In the genomic region with DNA sequence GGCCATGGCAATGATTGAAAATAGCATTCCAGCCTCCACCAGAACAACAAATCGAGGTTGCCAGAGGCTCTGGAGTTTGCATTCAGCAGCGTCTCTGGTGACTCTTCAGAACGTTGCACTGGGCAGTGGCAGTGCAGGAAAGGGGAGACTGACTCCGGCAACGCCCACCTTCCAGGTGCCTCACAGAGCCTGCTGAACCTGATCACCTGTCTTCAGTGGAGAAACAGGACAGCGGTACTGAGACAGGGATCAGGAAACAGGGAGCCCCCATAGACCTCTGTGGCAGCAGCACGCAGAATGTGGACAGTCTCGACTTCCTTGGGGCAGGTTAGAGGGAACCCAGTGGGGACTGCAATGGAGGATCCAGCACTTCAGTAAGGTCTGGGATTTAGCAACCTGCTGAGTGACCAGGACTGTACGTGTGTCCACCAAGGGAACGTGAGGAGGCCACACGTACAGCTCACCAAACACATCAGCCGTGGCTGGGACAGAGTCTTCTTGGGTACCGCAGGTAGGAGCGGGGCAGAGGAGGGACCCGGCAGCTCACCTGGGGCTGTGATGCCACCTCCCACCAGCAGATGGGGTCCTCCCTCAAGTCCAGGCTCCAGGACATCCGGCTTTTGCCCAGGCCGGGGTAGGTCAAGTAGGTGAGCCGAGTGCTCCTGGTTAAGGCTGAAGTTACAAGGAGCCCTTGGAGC, we compare ENCODE assay signal across 8 cellular contexts.
DNase-seq lines count a peak whose midpoint lies in the region; ATAC-seq and TF ChIP-seq lines count a peak whose summit lies in the region.

No MANE protein-coding gene starts in this region.

- no peaks in the 10 kb centered on the region for H3K27me3 ChIP-seq in aorta (ENCODE audit: control insufficient read depth in 1 of 2, insufficient read depth in 2 of 2, low read length in 1 of 2)

- peak; percentile 66 for TF ChIP-seq CTCF in MCF 10A (IDR thresholded peaks at IDR 0.05; ENCODE audit: unreplicated experiment)

- POLR2A ChIA-PET in activated CD4-positive, alpha-beta T cell treated with anti-CD3 and anti-CD28 coated beads for 36 hours (lab: Charles Lee) = no interaction called here
- POLR2A ChIA-PET in MCF 10A (lab: Yijun Ruan, JAX) = interaction anchor here (0.7 to 1.1 kb wide), 2 partner anchors 14 to 132 kb away, joined by 3 read pairs; no protein-coding TSS in a partner anchor

- H3K36me3 ChIP-seq in aorta (ENCODE audit: control insufficient read depth in 1 of 2, insufficient read depth in 2 of 2, low read length in 1 of 2) = no peaks in the 10 kb centered on the region

- peaks cover 3% of the 10 kb centered on the region for H3K27me3 Mint-ChIP-seq in activated CD4-positive, alpha-beta T cell treated with anti-CD3 and anti-CD28 coated beads for 36 hours
- no peaks in the 10 kb centered on the region for H3K27me3 Mint-ChIP-seq in MCF 10A (ENCODE audit: insufficient read depth, unreplicated experiment)

- no peak overlapping the region for H3K27ac ChIP-seq in aorta (ENCODE audit: low read depth in 1 of 2, low read length in 2 of 2)

- peak; percentile 67 for DNase-seq in activated CD4-positive, alpha-beta T cell treated with anti-CD3 and anti-CD28 coated beads for 36 hours
- no peak for DNase-seq in activated CD4-positive, alpha-beta T cell treated with anti-CD3 and anti-CD28 coated beads, Interleukin-2, amount 50 U/mL, for 4 hours
- DNase-seq in NCI-H146 (lab: John Stamatoyannopoulos, UW) = peak; percentile 73
- peak; percentile 51 for DNase-seq in MCF 10A (ENCODE audit: unreplicated experiment)
- DNase-seq in mesenteric fat pad (ENCODE audit: low spot score) = peak; percentile 81
- DNase-seq in aorta = no peak
- no peak for DNase-seq in SW 1271 (lab: John Stamatoyannopoulos, UW)
- DNase-seq in dermis blood vessel endothelial cell = no peak

- H3K27ac Mint-ChIP-seq in activated CD4-positive, alpha-beta T cell treated with anti-CD3 and anti-CD28 coated beads for 36 hours = no peak overlapping the region
- peak overlapping the region; percentile 31 for H3K27ac Mint-ChIP-seq in MCF 10A (ENCODE audit: low read depth, unreplicated experiment)

- intact Hi-C loops in activated CD4-positive, alpha-beta T cell treated with anti-CD3 and anti-CD28 coated beads for 36 hours (cut with DNase I, micrococcal nuclease) = loop anchor here in 1 of 2 experiments (1.0 kb wide), 1 partner anchor 132 kb away; no protein-coding TSS in a partner anchor
- intact Hi-C loops in MCF 10A (cut with micrococcal nuclease) (loop anchor here (1.0 to 10.0 kb wide), 3 partner anchors 132 to 364 kb away; no protein-coding TSS in a partner anchor), aorta (cut with DNase I) (loop anchor here in 1 of 2 donors (5.0 kb wide), 1 partner anchor 134 kb away; no protein-coding TSS in a partner anchor)

- 46 to 47% methylated on average over 18 of the region's 18 CpGs for WGBS in aorta, 2 donors

- no peaks in the 10 kb centered on the region for H3K4me1 ChIP-seq in aorta (ENCODE audit: control insufficient read depth in 1 of 2, insufficient read depth in 2 of 2, low read length in 2 of 2)

- no peaks in the 10 kb centered on the region for H3K9me3 ChIP-seq in aorta (ENCODE audit: control insufficient read depth, low read length)

- BruUV-seq in MCF 10A (replicated peaks; lab: Mats Ljungman, UMichigan) = no TSS peak

- no peaks in the 10 kb centered on the region for H3K9me3 Mint-ChIP-seq in activated CD4-positive, alpha-beta T cell treated with anti-CD3 and anti-CD28 coated beads for 36 hours (ENCODE audit: low read depth)
- no peaks in the 10 kb centered on the region for H3K9me3 Mint-ChIP-seq in MCF 10A (ENCODE audit: unreplicated experiment)

- H3K4me1 Mint-ChIP-seq in activated CD4-positive, alpha-beta T cell treated with anti-CD3 and anti-CD28 coated beads for 36 hours = no peaks in the 10 kb centered on the region
- peaks cover 11% of the 10 kb centered on the region for H3K4me1 Mint-ChIP-seq in MCF 10A (ENCODE audit: insufficient read depth, unreplicated experiment)

- no peak overlapping the region for H3K4me3 ChIP-seq in aorta (ENCODE audit: low read length in 2 of 2)

- CTCF ChIA-PET in activated CD4-positive, alpha-beta T cell treated with anti-CD3 and anti-CD28 coated beads for 36 hours (lab: Charles Lee) = interaction anchor here (0.6 to 1.6 kb wide), 7 partner anchors 11 to 166 kb away, joined by 3 to 7 read pairs (median 4); no protein-coding TSS in a partner anchor
- CTCF ChIA-PET in MCF 10A (lab: Yijun Ruan, JAX) = interaction anchor here (0.5 to 2.0 kb wide), 9 partner anchors 15 to 163 kb away, joined by 3 to 9 read pairs (median 4); no protein-coding TSS in a partner anchor

- H3K36me3 Mint-ChIP-seq in activated CD4-positive, alpha-beta T cell treated with anti-CD3 and anti-CD28 coated beads for 36 hours (ENCODE audit: low read depth) = no peaks in the 10 kb centered on the region
- H3K36me3 Mint-ChIP-seq in MCF 10A (ENCODE audit: insufficient read depth, unreplicated experiment) = peaks cover 6% of the 10 kb centered on the region

- H3K4me3 Mint-ChIP-seq in activated CD4-positive, alpha-beta T cell treated with anti-CD3 and anti-CD28 coated beads for 36 hours = no peak overlapping the region
- H3K4me3 Mint-ChIP-seq in MCF 10A (ENCODE audit: unreplicated experiment) = no peak overlapping the region

- ATAC-seq in activated CD4-positive, alpha-beta T cell treated with anti-CD3 and anti-CD28 coated beads for 36 hours = peak; percentile 66
- ATAC-seq in aorta (ENCODE audit: low FRiP score) = peak; percentile 41

Comparison
In these comparisons a context has a peak if more than half of its experiments do, and no peak if none do; other contexts are left out.
1. DNase-seq: peak in activated CD4-positive, alpha-beta T cell treated with anti-CD3 and anti-CD28 coated beads for 36 hours (single experiment), NCI-H146 (single experiment), MCF 10A (single experiment) and mesenteric fat pad (single experiment); none in activated CD4-positive, alpha-beta T cell treated with anti-CD3 and anti-CD28 coated beads, Interleukin-2, amount 50 U/mL, for 4 hours (0 of 2), aorta (0 of 2), SW 1271 (0 of 2) and dermis blood vessel endothelial cell (single experiment).